Comparison of ENCODE assay signal across 1 cellular context in genomic region chr17:41547921-41548843, GRCh38.
TF ChIP-seq lines count a peak whose summit lies in the region.

No MANE protein-coding gene starts in this region.

TF ChIP-seq in HEK293, 187 proteins besides CTCF, POLR2A, EP300 and RAD21 (continued from another document):
- TF ChIP-seq KLF17 (tag by site-specific recombination; IDR thresholded peaks at IDR 0.05) (peak; percentile 90), ZFHX2 (tag by site-specific recombination; conservative IDR thresholded peaks at IDR 0.05) (peak; percentile 98), ZBTB20 (tag by site-specific recombination; IDR thresholded peaks at IDR 0.05) (peak; percentile 29; the same call in 1 of the 2 replicates), TRIM28 (IDR thresholded peaks at IDR 0.05; ENCODE audit: borderline replicate concordance, low read length) (no peak), ZNF529 (tag by site-specific recombination; IDR thresholded peaks at IDR 0.05; ENCODE audit: insufficient replicate concordance) (no peak), ZNF26 (tag by site-specific recombination; IDR thresholded peaks at IDR 0.05) (no peak), KLF9 (tag by site-specific recombination; IDR thresholded peaks at IDR 0.05; ENCODE audit: low read depth) (no peak; the same call in 1 of the 2 replicates), ZNF580 (tag by site-specific recombination; IDR thresholded peaks at IDR 0.05) (0 out of 2 replicates have a peak, but pooled peaks have one; percentile 45), ZFP41 (tag by site-specific recombination; IDR thresholded peaks at IDR 0.05; ENCODE audit: borderline replicate concordance) (no peak), ZBTB49 (tag by site-specific recombination; IDR thresholded peaks at IDR 0.05; ENCODE audit: low read depth) (no peak), ZNF175 (tag by site-specific recombination; IDR thresholded peaks at IDR 0.05) (no peak), ZNF18 (tag by site-specific recombination; IDR thresholded peaks at IDR 0.05) (no peak), ZNF530 (tag by site-specific recombination; IDR thresholded peaks at IDR 0.05; ENCODE audit: low read depth) (no peak), ZNF140 (tag by site-specific recombination; IDR thresholded peaks at IDR 0.05) (no peak), PATZ1 (tag by site-specific recombination; IDR thresholded peaks at IDR 0.05) (0 out of 2 replicates have a peak, but pooled peaks have one; percentile 52), REPIN1 (tag by site-specific recombination; IDR thresholded peaks at IDR 0.05; ENCODE audit: low read depth) (no peak), GFI1B (tag by site-specific recombination; IDR thresholded peaks at IDR 0.05) (no peak), ZNF341 (tag by site-specific recombination; IDR thresholded peaks at IDR 0.05; ENCODE audit: low read depth) (no peak), ZNF223 (tag by site-specific recombination; IDR thresholded peaks at IDR 0.05) (no peak), ZNF354C (tag by site-specific recombination; IDR thresholded peaks at IDR 0.05; ENCODE audit: borderline replicate concordance, low read depth) (no peak), ZSCAN23 (tag by site-specific recombination; IDR thresholded peaks at IDR 0.05) (no peak), EGR2 (tag by site-specific recombination; IDR thresholded peaks at IDR 0.05; ENCODE audit: low read depth) (peak; percentile 97), ZNF221 (tag by site-specific recombination; IDR thresholded peaks at IDR 0.05; ENCODE audit: borderline replicate concordance) (no peak), YY1 (tag by site-specific recombination; IDR thresholded peaks at IDR 0.05) (no peak), ZNF274 (IDR thresholded peaks at IDR 0.05; ENCODE audit: low read length) (no peak), ZNF274 (tag by site-specific recombination; IDR thresholded peaks at IDR 0.05; ENCODE audit: borderline replicate concordance) (no peak), SP2 (tag by site-specific recombination; IDR thresholded peaks at IDR 0.05) (no peak; the same call in 1 of the 2 replicates), ZNF670 (tag by site-specific recombination; IDR thresholded peaks at IDR 0.05; ENCODE audit: low read depth) (no peak), ZBTB6 (tag by site-specific recombination; IDR thresholded peaks at IDR 0.05) (no peak), ZNF654 (tag by site-specific recombination; IDR thresholded peaks at IDR 0.05; ENCODE audit: low read depth) (no peak)
